8 cellular contexts compared by ENCODE assay signal in genomic region chr13:98761126-98761978, GRCh38. TPM values are rescaled to one million over a fixed set of nuclear protein-coding genes. Genes with fewer than 3 reads are reported as not detected.
A peak's percentile ranks its signal among the peaks of the same experiment; 100 is the strongest.
DNase-seq lines count a peak whose midpoint lies in the region; ATAC-seq and TF ChIP-seq lines count a peak whose summit lies in the region.

No MANE protein-coding gene starts in this region.

- TF ChIP-seq CTCF in AG09309 (IDR thresholded peaks at IDR 0.05; ENCODE audit: control insufficient read depth, insufficient read depth, low read depth, low read length, missing control alignments): peak; percentile 5

- no peaks in the 10 kb centered on the region for H3K36me3 ChIP-seq in effector memory CD4-positive, alpha-beta T cell (ENCODE audit: control insufficient read depth, insufficient read depth, low read length)

- peak overlapping the region; percentile 7; the same call in 1 of the 2 replicates for H3K4me3 ChIP-seq in AG09309 (ENCODE audit: control insufficient read depth, low read depth, low read length)
- H3K4me3 ChIP-seq in effector memory CD4-positive, alpha-beta T cell (ENCODE audit: insufficient read depth, low read depth, low read length, poor library complexity, severe bottlenecking): no peak overlapping the region

- ATAC-seq in GM21360 (IDR thresholded peaks at IDR 0.05; ENCODE audit: unreplicated experiment) (peak; percentile 89), left cardiac atrium (peak; percentile 54 to 63), HG03097 (IDR thresholded peaks at IDR 0.05; ENCODE audit: low FRiP score, unreplicated experiment) (no peak), GM19455 (IDR thresholded peaks at IDR 0.05; ENCODE audit: unreplicated experiment) (no peak)

- H3K27ac ChIP-seq in effector memory CD4-positive, alpha-beta T cell (ENCODE audit: insufficient read depth, low read length, poor library complexity, severe bottlenecking): no peak overlapping the region

- no peaks in the 10 kb centered on the region for H3K27me3 ChIP-seq in effector memory CD4-positive, alpha-beta T cell (replicated peaks; ENCODE audit: control insufficient read depth, insufficient read depth, low read length, poor library complexity, severe bottlenecking)

- intact Hi-C loops in left cardiac atrium (cut with DNase I): no loop called here

- DNase-seq in AG09309 (ENCODE audit: low read depth) (peak; percentile 45), NOMO-1 treated with DMSO at 0.1 percent for 48 hours (lab: John Stamatoyannopoulos, UW; ENCODE audit: unreplicated experiment) (peak; percentile 68), left cardiac atrium (no peak)
- DNase-seq in effector memory CD4-positive, alpha-beta T cell: no peak
- no peak for DNase-seq in stimulated activated naive CD4-positive, alpha-beta T cell treated with Interleukin-2 at 50 U/mL for 16 hours (lab: John Stamatoyannopoulos, UW)

- no peaks in the 10 kb centered on the region for H3K4me1 ChIP-seq in effector memory CD4-positive, alpha-beta T cell (ENCODE audit: control insufficient read depth, insufficient read depth, low read length, poor library complexity, severe bottlenecking)

- H3K9me3 ChIP-seq in effector memory CD4-positive, alpha-beta T cell (ENCODE audit: control insufficient read depth, low read length): no peaks in the 10 kb centered on the region

RNA-seq across cellular contexts. Expression of gene SLC15A1, which starts 8.9 kb away (rescaled TPM):
- total RNA-seq in left cardiac atrium: not detected

Comparison
In these comparisons a context has a peak if more than half of its experiments do, and no peak if none do; other contexts are left out.
1. DNase-seq: peak in AG09309 (single experiment) and NOMO-1 treated with DMSO at 0.1 percent for 48 hours (single experiment); none in left cardiac atrium (single experiment), effector memory CD4-positive, alpha-beta T cell (0 of 3) and stimulated activated naive CD4-positive, alpha-beta T cell treated with Interleukin-2 at 50 U/mL for 16 hours (single experiment).
2. ATAC-seq: peak in GM21360 (single experiment) and left cardiac atrium (2 of 2); none in HG03097 (single experiment) and GM19455 (single experiment).